9 cellular contexts compared by ENCODE assay signal in the genomic region with DNA sequence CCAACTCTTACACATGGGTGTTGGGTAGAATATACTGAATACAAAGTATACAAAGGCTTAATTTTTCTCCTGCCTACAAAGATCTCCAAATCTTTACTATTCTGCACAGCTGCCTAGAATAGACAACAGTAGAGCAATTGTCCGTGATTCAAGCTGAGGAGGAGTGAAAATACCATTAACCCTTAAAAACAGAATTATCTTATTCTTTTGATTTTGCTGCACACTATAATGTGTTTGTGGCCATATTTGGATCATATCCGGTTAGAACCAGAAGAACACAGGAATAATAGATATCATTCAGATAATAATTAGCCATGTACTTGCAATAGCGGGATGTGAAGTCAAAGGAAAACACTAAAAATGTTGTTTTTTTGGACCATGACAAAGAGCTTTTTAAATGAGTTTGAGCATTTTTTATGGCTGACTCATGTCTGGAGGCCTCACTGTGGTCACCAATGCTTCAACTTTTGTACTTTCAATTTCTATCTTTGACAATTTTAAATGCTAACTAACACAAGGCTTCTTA.
DNase-seq lines count a peak whose midpoint lies in the region; ATAC-seq, FAIRE-seq and TF ChIP-seq lines count a peak whose summit lies in the region.
"Had no signal": no experiment of that assay in that cellular context is flagged by ENCODE, and none has a peak within 500 bp of the region (broad histone marks: within the 10 kb centered on the region; RNA-seq: fewer than 3 reads in every experiment).

No MANE protein-coding gene starts in this region.

- WGBS in tibial nerve, 2 donors, result 13 to 22% methylated on average over 3 of the region's 3 CpGs

- H3K9me3 Mint-ChIP-seq in activated T-cell treated with anti-CD3 and anti-CD28 coated beads, Interleukin-2, amount 50 U/mL, for 4 hours, result no peaks in the 10 kb centered on the region

- DNase-seq in AG08395 (ENCODE audit: low spot score) (peak; percentile 76), endothelial cell of umbilical vein (ENCODE audit: low read depth, low spot score) (peak; percentile 78), tibial nerve (ENCODE audit: low spot score in 2 of 2) (no peak), D341Med (ENCODE audit: low spot score) (no peak)
- no peak for DNase-seq in activated T-cell treated with anti-CD3 and anti-CD28 coated beads, Interleukin-2, amount 50 U/mL, for 1 hour
- DNase-seq in activated T-cell treated with anti-CD3 and anti-CD28 coated beads, Interleukin-2, amount 50 U/mL, for 4 hours, result no peak

- H3K4me1 ChIP-seq in endothelial cell of umbilical vein (ENCODE audit: control insufficient read depth, extremely low read depth, insufficient read depth, low read length) (peaks cover 26% of the 10 kb centered on the region), tibial nerve (peaks cover 0 to 56% (median 7%) of the 10 kb centered on the region in 4 donors)

- TF ChIP-seq CTCF in endothelial cell of umbilical vein (IDR thresholded peaks at IDR 0.05; ENCODE audit: extremely low read depth in 1 of 2, insufficient read depth in 1 of 2, low read depth in 1 of 2, low read length in 2 of 2), result no peak
- TF ChIP-seq CTCF in tibial nerve (IDR thresholded peaks at IDR 0.05), result no peak

- BruUV-seq in endothelial cell of umbilical vein (replicated peaks; lab: Mats Ljungman, UMichigan), result no TSS peak

- no peaks in the 10 kb centered on the region for H3K9me3 ChIP-seq in endothelial cell of umbilical vein (replicated peaks; ENCODE audit: control insufficient read depth, insufficient read depth, low read length)
- H3K9me3 ChIP-seq in tibial nerve, result no peaks in the 10 kb centered on the region

- peak overlapping the region; percentile 69 for H3K27ac ChIP-seq in endothelial cell of umbilical vein (ENCODE audit: insufficient read depth, low read depth, low read length)
- peak overlapping the region in 3 of 4 donors; percentile 27 to 83 (median 41) for H3K27ac ChIP-seq in tibial nerve

- peak; percentile 49 to 92 for TF ChIP-seq EP300 in tibial nerve (IDR thresholded peaks at IDR 0.05)

- no peaks in the 10 kb centered on the region for H4K20me1 ChIP-seq in endothelial cell of umbilical vein (replicated peaks; ENCODE audit: control insufficient read depth, extremely low read depth, insufficient read depth, low read length)

- H3K79me2 ChIP-seq in endothelial cell of umbilical vein (ENCODE audit: control insufficient read depth, insufficient read depth, low read length), result no peaks in the 10 kb centered on the region

- no peaks in the 10 kb centered on the region for H3K4me1 Mint-ChIP-seq in activated T-cell treated with anti-CD3 and anti-CD28 coated beads, Interleukin-2, amount 50 U/mL, for 4 hours (ENCODE audit: low read depth)

- CTCF ChIA-PET in endothelial cell of umbilical vein (lab: Charles Lee), result interaction anchor here (1.4 kb wide), 1 partner anchor 24 kb away, joined by 8 read pairs; no protein-coding TSS in a partner anchor

- intact Hi-C loops in endothelial cell of umbilical vein (cut with micrococcal nuclease), result loop anchor here (5.0 kb wide), 1 partner anchor 687 kb away; a partner anchor contains a TSS

- TF ChIP-seq POLR2A in endothelial cell of umbilical vein (IDR thresholded peaks at IDR 0.05; ENCODE audit: low read depth, low read length), result no peak
- no peak for TF ChIP-seq POLR2A in tibial nerve (IDR thresholded peaks at IDR 0.05)

- peak overlapping the region; percentile 33 for H3K9ac ChIP-seq in endothelial cell of umbilical vein (replicated peaks; ENCODE audit: extremely low read depth, insufficient read depth, low read length)

- no peaks in the 10 kb centered on the region for H3K36me3 ChIP-seq in endothelial cell of umbilical vein (ENCODE audit: control insufficient read depth in 2 of 2, extremely low read depth in 1 of 2, insufficient read depth in 2 of 2, low read length in 2 of 2)
- H3K36me3 ChIP-seq in tibial nerve, result no peaks in the 10 kb centered on the region

- no peaks in the 10 kb centered on the region for H3K27me3 ChIP-seq in endothelial cell of umbilical vein (ENCODE audit: control insufficient read depth in 2 of 2, insufficient read depth in 2 of 2, low read length in 2 of 2)
- H3K27me3 ChIP-seq in tibial nerve, result no peaks in the 10 kb centered on the region

- H3K4me2 ChIP-seq in endothelial cell of umbilical vein (ENCODE audit: insufficient read depth, low read length), result peak overlapping the region; percentile 94

- H3K9me1 ChIP-seq in endothelial cell of umbilical vein (replicated peaks; ENCODE audit: control insufficient read depth, extremely low read depth, insufficient read depth, low read length), result no peaks in the 10 kb centered on the region

- peaks cover 10% of the 10 kb centered on the region for H3K27me3 Mint-ChIP-seq in activated T-cell treated with anti-CD3 and anti-CD28 coated beads, Interleukin-2, amount 50 U/mL, for 4 hours (ENCODE audit: low read depth)

- dilution Hi-C loops in endothelial cell of umbilical vein (cut with MboI; ENCODE audit: extremely low pct_ligation_motif_present, low sequenced_read_pairs), result no loop called here

- H3K4me3 Mint-ChIP-seq in activated T-cell treated with anti-CD3 and anti-CD28 coated beads, Interleukin-2, amount 50 U/mL, for 4 hours, result no peak overlapping the region

- POLR2A ChIA-PET in endothelial cell of umbilical vein (lab: Charles Lee), result no interaction called here

- H2AFZ ChIP-seq in endothelial cell of umbilical vein (ENCODE audit: low read depth, low read length), result peak overlapping the region; percentile 46

- H3K4me3 ChIP-seq in endothelial cell of umbilical vein (replicated peaks in 1 of 3; ENCODE audit: insufficient read depth in 1 of 3, low read depth in 1 of 3, low read length in 3 of 3) (peak overlapping the region in 1 of 3 experiments; percentile 38), tibial nerve (no peak overlapping the region)
- H3K4me3 ChIP-seq: skin epidermis had no signal

- no peaks in the 10 kb centered on the region for H3K36me3 Mint-ChIP-seq in activated T-cell treated with anti-CD3 and anti-CD28 coated beads, Interleukin-2, amount 50 U/mL, for 4 hours (ENCODE audit: insufficient read depth)

- FAIRE-seq in endothelial cell of umbilical vein (lab: Jason Lieb, UNC), result peak; percentile 79

- ATAC-seq in GM21367 (IDR thresholded peaks at IDR 0.05; ENCODE audit: unreplicated experiment) (peak; percentile 88), HG03520 (IDR thresholded peaks at IDR 0.05; ENCODE audit: unreplicated experiment) (peak; percentile 84)
- no peak for ATAC-seq in activated T-cell treated with anti-CD3 and anti-CD28 coated beads, Interleukin-2, amount 50 U/mL, for 4 hours

TF ChIP-seq in endothelial cell of umbilical vein, 7 proteins besides CTCF, POLR2A, EP300 and RAD21:
- TF ChIP-seq POLR2AphosphoS5 (IDR thresholded peaks at IDR 0.05; ENCODE audit: insufficient read depth, low read depth, low read length), result peak; percentile 15
- no peak for TF ChIP-seq EZH2 (IDR thresholded peaks at IDR 0.05; ENCODE audit: borderline replicate concordance, low read depth, low read length, severe bottlenecking)
- TF ChIP-seq GATA2 (IDR thresholded peaks at IDR 0.05; ENCODE audit: insufficient read depth, insufficient read length, low read depth, low read length), result peak; percentile 60
- TF ChIP-seq JUN (IDR thresholded peaks at IDR 0.05; ENCODE audit: borderline replicate concordance, insufficient read depth, insufficient read length, low read depth), result peak; percentile 74
- TF ChIP-seq FOS (IDR thresholded peaks at IDR 0.05; ENCODE audit: borderline replicate concordance, insufficient read depth, low read length), result peak; percentile 74

Comparison
In these comparisons a context has a peak if more than half of its experiments do, and no peak if none do; other contexts are left out.
1. DNase-seq: peak in AG08395 (single experiment) and endothelial cell of umbilical vein (single experiment); none in tibial nerve (0 of 2), activated T-cell treated with anti-CD3 and anti-CD28 coated beads, Interleukin-2, amount 50 U/mL, for 1 hour (single experiment), D341Med (single experiment) and activated T-cell treated with anti-CD3 and anti-CD28 coated beads, Interleukin-2, amount 50 U/mL, for 4 hours (single experiment).
2. ATAC-seq: peak in GM21367 (single experiment) and HG03520 (single experiment); none in activated T-cell treated with anti-CD3 and anti-CD28 coated beads, Interleukin-2, amount 50 U/mL, for 4 hours (0 of 2).